In the genomic region with DNA sequence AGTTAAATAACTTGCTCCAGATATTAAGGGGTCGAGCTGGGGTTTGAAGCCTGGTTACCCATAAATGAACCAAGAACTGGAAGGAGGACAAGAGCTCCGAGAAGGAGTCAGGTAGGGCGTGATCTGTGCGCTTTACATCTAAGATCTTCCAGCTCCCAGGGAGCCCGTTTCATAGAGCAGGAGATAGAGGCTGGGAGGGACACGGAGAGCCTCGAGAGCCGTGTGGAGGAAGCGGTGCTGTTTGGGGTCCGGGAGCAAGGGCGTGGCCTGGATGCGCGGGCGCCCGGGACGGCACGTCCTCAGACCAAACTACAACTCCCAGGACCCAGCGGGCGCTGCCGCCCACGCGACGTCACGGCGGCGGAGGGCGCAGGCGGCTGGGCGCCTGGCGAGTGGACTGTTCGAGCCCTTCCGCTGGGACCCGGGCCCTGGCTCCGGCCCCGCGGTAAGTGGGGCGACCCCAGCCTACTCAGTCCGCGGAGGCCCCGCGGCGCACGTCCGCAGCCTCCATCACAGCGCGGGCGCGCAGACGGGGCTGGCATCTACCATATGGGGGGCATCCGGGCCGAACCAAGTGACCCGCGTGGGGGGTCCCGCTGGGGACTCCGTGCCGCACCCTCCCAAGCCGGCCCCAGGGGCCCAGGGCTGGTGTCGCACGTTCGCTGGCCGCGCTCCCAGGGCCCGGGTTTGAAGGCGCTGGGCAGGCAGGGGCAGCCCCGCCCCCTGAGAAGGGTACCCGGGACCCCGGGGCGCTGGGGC, we compare ENCODE assay signal across 1 cellular context.
A peak's percentile ranks its signal among the peaks of the same experiment; 100 is the strongest.
TF ChIP-seq lines count a peak whose summit lies in the region.

A gene (plus strand): TSS at position 352 of the 759 bp plus-strand sequence. CDS start 838 bp downstream, outside the sequence.

TF ChIP-seq in K562, 482 proteins besides CTCF, POLR2A, EP300 and RAD21 (continued from another document and continues in another):
- TF ChIP-seq, protein P1, sequence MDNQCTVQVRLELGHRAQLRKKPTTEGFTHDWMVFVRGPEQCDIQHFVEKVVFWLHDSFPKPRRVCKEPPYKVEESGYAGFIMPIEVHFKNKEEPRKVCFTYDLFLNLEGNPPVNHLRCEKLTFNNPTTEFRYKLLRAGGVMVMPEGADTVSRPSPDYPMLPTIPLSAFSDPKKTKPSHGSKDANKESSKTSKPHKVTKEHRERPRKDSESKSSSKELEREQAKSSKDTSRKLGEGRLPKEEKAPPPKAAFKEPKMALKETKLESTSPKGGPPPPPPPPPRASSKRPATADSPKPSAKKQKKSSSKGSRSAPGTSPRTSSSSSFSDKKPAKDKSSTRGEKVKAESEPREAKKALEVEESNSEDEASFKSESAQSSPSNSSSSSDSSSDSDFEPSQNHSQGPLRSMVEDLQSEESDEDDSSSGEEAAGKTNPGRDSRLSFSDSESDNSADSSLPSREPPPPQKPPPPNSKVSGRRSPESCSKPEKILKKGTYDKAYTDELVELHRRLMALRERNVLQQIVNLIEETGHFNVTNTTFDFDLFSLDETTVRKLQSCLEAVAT (IDR thresholded peaks at IDR 0.05) = no peak
- TF ChIP-seq CHD1 (IDR thresholded peaks at IDR 0.05; ENCODE audit: low read length) (no peak), ZNF274 (IDR thresholded peaks at IDR 0.05; ENCODE audit: borderline replicate concordance, low read depth, low read length) (no peak), MAZ (CRISPR knock-in tag; conservative IDR thresholded peaks at IDR 0.05 in 1 of 2, IDR thresholded peaks at IDR 0.05 in 1 of 2) (peak in 1 of 2 experiments; percentile 17; a peak in 2 of 4 replicates), ELF2 (CRISPR knock-in tag; IDR thresholded peaks at IDR 0.05) (0 out of 2 replicates have a peak, but pooled peaks have one; percentile 44), ETV5 (CRISPR knock-in tag; IDR thresholded peaks at IDR 0.05; ENCODE audit: low read depth) (no peak), ZNF239 (CRISPR knock-in tag; IDR thresholded peaks at IDR 0.05) (no peak), THRAP3 (IDR thresholded peaks at IDR 0.05; ENCODE audit: borderline replicate concordance) (no peak), ILK (tag; IDR thresholded peaks at IDR 0.05; ENCODE audit: borderline replicate concordance, low read depth) (no peak), DNMT1 (IDR thresholded peaks at IDR 0.05) (no peak), SETDB1 (IDR thresholded peaks at IDR 0.05; ENCODE audit: low read length) (no peak), MCM5 (IDR thresholded peaks at IDR 0.05; ENCODE audit: low read depth) (no peak), FOXK2 (conservative IDR thresholded peaks at IDR 0.05 in 1 of 2, IDR thresholded peaks at IDR 0.05 in 1 of 2; ENCODE audit: low read depth in 2 of 2) (no peak), POLR3G (IDR thresholded peaks at IDR 0.05; ENCODE audit: extremely low read depth, insufficient read length, insufficient replicate concordance) (no peak), FUS (optimal IDR thresholded peaks at IDR 0.05; ENCODE audit: low read depth, low read length) (no peak), ZNF589 (CRISPR knock-in tag; IDR thresholded peaks at IDR 0.05; ENCODE audit: low read depth) (no peak), FOXA3 (CRISPR knock-in tag; conservative IDR thresholded peaks at IDR 0.05 in 1 of 2, IDR thresholded peaks at IDR 0.05 in 1 of 2) (no peak), RBM14 (IDR thresholded peaks at IDR 0.05; ENCODE audit: borderline replicate concordance, insufficient read depth, low read depth, low read length) (no peak), HNRNPUL1 (IDR thresholded peaks at IDR 0.05; ENCODE audit: low read length) (no peak), BACH1 (tag; IDR thresholded peaks at IDR 0.05) (no peak), RBBP5 (IDR thresholded peaks at IDR 0.05; ENCODE audit: borderline replicate concordance, insufficient read depth, low read length, poor library complexity, severe bottlenecking) (peak; percentile 26), RB1 (IDR thresholded peaks at IDR 0.05; ENCODE audit: low read depth) (peak; percentile 60; the same call in 1 of the 2 replicates), ZNF41 (CRISPR knock-in tag; conservative IDR thresholded peaks at IDR 0.05) (no peak), EWSR1 (IDR thresholded peaks at IDR 0.05; ENCODE audit: borderline replicate concordance, low read depth, partially characterized antibody) (no peak), NCOA6 (IDR thresholded peaks at IDR 0.05) (no peak), CREB1 (IDR thresholded peaks at IDR 0.05) (peak; percentile 89), CREB1 (CRISPR knock-in tag; IDR thresholded peaks at IDR 0.05) (peak; percentile 93), FOXP1 (CRISPR knock-in tag; IDR thresholded peaks at IDR 0.05) (0 out of 2 replicates have a peak, but pooled peaks have one; percentile 59), TBP (optimal IDR thresholded peaks at IDR 0.05; ENCODE audit: low read depth, low read length) (peak; percentile 39), SP2 (IDR thresholded peaks at IDR 0.05; ENCODE audit: extremely low read depth, low read depth, low read length, poor library complexity, severe bottlenecking) (no peak), CC2D1A (IDR thresholded peaks at IDR 0.05) (no peak), SMAD2 (IDR thresholded peaks at IDR 0.05; ENCODE audit: low read depth, low read length) (no peak), IFI16 (CRISPR knock-in tag; IDR thresholded peaks at IDR 0.05) (no peak), RHOXF2B (CRISPR knock-in tag; conservative IDR thresholded peaks at IDR 0.05) (no peak)
- TF ChIP-seq, protein P2, sequence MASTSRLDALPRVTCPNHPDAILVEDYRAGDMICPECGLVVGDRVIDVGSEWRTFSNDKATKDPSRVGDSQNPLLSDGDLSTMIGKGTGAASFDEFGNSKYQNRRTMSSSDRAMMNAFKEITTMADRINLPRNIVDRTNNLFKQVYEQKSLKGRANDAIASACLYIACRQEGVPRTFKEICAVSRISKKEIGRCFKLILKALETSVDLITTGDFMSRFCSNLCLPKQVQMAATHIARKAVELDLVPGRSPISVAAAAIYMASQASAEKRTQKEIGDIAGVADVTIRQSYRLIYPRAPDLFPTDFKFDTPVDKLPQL (IDR thresholded peaks at IDR 0.05; ENCODE audit: extremely low read depth, insufficient read length) = no peak
- TF ChIP-seq, protein P3, sequence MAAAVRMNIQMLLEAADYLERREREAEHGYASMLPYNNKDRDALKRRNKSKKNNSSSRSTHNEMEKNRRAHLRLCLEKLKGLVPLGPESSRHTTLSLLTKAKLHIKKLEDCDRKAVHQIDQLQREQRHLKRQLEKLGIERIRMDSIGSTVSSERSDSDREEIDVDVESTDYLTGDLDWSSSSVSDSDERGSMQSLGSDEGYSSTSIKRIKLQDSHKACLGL (CRISPR knock-in tag; IDR thresholded peaks at IDR 0.05; ENCODE audit: borderline replicate concordance, poor library complexity, severe bottlenecking) = no peak
- TF ChIP-seq, protein P4, sequence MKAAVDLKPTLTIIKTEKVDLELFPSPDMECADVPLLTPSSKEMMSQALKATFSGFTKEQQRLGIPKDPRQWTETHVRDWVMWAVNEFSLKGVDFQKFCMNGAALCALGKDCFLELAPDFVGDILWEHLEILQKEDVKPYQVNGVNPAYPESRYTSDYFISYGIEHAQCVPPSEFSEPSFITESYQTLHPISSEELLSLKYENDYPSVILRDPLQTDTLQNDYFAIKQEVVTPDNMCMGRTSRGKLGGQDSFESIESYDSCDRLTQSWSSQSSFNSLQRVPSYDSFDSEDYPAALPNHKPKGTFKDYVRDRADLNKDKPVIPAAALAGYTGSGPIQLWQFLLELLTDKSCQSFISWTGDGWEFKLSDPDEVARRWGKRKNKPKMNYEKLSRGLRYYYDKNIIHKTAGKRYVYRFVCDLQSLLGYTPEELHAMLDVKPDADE (conservative IDR thresholded peaks at IDR 0.05; ENCODE audit: control insufficient read depth, low read depth, low read length) = peak; percentile 94
- TF ChIP-seq, protein P5, sequence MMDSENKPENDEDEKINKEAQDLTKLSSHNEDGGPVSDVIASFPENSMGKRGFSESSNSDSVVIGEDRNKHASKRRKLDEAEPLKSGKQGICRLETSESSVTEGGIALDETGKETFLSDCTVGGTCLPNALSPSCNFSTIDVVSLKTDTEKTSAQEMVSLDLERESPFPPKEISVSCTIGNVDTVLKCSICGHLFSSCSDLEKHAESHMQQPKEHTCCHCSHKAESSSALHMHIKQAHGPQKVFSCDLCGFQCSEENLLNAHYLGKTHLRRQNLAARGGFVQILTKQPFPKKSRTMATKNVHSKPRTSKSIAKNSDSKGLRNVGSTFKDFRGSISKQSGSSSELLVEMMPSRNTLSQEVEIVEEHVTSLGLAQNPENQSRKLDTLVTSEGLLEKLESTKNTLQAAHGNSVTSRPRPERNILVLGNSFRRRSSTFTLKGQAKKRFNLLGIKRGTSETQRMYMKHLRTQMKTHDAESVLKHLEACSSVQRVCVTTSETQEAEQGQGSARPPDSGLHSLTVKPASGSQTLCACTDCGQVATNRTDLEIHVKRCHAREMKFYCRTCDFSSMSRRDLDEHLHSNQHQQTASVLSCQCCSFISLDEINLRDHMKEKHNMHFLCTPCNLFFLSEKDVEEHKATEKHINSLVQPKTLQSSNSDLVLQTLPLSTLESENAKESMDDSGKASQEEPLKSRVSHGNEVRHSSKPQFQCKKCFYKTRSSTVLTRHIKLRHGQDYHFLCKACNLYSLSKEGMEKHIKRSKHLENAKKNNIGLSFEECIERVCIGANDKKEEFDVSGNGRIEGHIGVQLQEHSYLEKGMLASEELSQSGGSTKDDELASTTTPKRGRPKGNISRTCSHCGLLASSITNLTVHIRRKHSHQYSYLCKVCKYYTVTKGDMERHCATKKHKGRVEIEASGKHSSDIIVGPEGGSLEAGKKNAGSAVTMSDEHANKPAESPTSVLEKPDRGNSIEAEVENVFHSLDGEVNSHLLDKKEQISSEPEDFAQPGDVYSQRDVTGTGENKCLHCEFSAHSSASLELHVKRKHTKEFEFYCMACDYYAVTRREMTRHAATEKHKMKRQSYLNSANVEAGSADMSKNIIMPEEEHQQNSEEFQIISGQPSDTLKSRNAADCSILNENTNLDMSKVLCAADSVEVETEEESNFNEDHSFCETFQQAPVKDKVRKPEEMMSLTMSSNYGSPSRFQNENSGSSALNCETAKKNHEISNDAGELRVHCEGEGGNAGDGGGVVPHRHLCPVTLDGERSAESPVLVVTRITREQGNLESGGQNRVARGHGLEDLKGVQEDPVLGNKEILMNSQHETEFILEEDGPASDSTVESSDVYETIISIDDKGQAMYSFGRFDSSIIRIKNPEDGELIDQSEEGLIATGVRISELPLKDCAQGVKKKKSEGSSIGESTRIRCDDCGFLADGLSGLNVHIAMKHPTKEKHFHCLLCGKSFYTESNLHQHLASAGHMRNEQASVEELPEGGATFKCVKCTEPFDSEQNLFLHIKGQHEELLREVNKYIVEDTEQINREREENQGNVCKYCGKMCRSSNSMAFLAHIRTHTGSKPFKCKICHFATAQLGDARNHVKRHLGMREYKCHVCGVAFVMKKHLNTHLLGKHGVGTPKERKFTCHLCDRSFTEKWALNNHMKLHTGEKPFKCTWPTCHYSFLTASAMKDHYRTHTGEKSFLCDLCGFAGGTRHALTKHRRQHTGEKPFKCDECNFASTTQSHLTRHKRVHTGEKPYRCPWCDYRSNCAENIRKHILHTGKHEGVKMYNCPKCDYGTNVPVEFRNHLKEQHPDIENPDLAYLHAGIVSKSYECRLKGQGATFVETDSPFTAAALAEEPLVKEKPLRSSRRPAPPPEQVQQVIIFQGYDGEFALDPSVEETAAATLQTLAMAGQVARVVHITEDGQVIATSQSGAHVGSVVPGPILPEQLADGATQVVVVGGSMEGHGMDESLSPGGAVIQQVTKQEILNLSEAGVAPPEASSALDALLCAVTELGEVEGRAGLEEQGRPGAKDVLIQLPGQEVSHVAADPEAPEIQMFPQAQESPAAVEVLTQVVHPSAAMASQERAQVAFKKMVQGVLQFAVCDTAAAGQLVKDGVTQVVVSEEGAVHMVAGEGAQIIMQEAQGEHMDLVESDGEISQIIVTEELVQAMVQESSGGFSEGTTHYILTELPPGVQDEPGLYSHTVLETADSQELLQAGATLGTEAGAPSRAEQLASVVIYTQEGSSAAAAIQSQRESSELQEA (IDR thresholded peaks at IDR 0.05; ENCODE audit: low read depth) = no peak
- TF ChIP-seq, protein P6, sequence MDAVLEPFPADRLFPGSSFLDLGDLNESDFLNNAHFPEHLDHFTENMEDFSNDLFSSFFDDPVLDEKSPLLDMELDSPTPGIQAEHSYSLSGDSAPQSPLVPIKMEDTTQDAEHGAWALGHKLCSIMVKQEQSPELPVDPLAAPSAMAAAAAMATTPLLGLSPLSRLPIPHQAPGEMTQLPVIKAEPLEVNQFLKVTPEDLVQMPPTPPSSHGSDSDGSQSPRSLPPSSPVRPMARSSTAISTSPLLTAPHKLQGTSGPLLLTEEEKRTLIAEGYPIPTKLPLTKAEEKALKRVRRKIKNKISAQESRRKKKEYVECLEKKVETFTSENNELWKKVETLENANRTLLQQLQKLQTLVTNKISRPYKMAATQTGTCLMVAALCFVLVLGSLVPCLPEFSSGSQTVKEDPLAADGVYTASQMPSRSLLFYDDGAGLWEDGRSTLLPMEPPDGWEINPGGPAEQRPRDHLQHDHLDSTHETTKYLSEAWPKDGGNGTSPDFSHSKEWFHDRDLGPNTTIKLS (IDR thresholded peaks at IDR 0.05; ENCODE audit: borderline replicate concordance, low read depth) = peak; percentile 68
- TF ChIP-seq, protein P7, sequence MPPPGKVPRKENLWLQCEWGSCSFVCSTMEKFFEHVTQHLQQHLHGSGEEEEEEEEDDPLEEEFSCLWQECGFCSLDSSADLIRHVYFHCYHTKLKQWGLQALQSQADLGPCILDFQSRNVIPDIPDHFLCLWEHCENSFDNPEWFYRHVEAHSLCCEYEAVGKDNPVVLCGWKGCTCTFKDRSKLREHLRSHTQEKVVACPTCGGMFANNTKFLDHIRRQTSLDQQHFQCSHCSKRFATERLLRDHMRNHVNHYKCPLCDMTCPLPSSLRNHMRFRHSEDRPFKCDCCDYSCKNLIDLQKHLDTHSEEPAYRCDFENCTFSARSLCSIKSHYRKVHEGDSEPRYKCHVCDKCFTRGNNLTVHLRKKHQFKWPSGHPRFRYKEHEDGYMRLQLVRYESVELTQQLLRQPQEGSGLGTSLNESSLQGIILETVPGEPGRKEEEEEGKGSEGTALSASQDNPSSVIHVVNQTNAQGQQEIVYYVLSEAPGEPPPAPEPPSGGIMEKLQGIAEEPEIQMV (tag; conservative IDR thresholded peaks at IDR 0.05; ENCODE audit: low read depth) = no peak
- TF ChIP-seq, protein P8, sequence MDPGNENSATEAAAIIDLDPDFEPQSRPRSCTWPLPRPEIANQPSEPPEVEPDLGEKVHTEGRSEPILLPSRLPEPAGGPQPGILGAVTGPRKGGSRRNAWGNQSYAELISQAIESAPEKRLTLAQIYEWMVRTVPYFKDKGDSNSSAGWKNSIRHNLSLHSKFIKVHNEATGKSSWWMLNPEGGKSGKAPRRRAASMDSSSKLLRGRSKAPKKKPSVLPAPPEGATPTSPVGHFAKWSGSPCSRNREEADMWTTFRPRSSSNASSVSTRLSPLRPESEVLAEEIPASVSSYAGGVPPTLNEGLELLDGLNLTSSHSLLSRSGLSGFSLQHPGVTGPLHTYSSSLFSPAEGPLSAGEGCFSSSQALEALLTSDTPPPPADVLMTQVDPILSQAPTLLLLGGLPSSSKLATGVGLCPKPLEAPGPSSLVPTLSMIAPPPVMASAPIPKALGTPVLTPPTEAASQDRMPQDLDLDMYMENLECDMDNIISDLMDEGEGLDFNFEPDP (CRISPR knock-in tag; IDR thresholded peaks at IDR 0.05) = no peak
